14 cellular contexts compared by ENCODE assay signal in genomic region chr10:73893386-73893785, GRCh38.
"Had no signal": no experiment of that assay in that cellular context is flagged by ENCODE, and none has a peak within 500 bp of the region (broad histone marks: within the 10 kb centered on the region; RNA-seq: fewer than 3 reads in every experiment).

No MANE protein-coding gene starts in this region.

- H3K27me3 Mint-ChIP-seq: activated T-cell treated with anti-CD3 and anti-CD28 coated beads, Interleukin-2, amount 50 U/mL, for 24 hours; memory B cell; stimulated activated naive CD8-positive, alpha-beta T cell treated with anti-CD3 and anti-CD28 coated beads, Interleukin-15, Interleukin-2, amounts not matched to agents 100 ng/mL and 50 ng/mL, for 24 hours had no signal

- H3K4me3 ChIP-seq: left lung, ovary had no signal

- H3K27ac Mint-ChIP-seq: activated CD8-positive, alpha-beta memory T cell treated with anti-CD3 and anti-CD28 coated beads, Interleukin-2, amount 10 ng/mL, durations not matched to agents 7 days and 5 days; activated naive CD8-positive, alpha-beta T cell; activated T-cell treated with anti-CD3 and anti-CD28 coated beads, Interleukin-2, amount 50 U/mL, for 24 hours; memory B cell; stimulated activated naive CD8-positive, alpha-beta T cell treated with anti-CD3 and anti-CD28 coated beads, Interleukin-15, Interleukin-2, amounts not matched to agents 100 ng/mL and 50 ng/mL, for 24 hours had no signal

- H3K9me3 Mint-ChIP-seq: activated T-cell treated with anti-CD3 and anti-CD28 coated beads, Interleukin-2, amount 50 U/mL, for 24 hours; memory B cell; nephron progenitor cell; stimulated activated naive CD8-positive, alpha-beta T cell treated with anti-CD3 and anti-CD28 coated beads, Interleukin-15, Interleukin-2, amounts not matched to agents 100 ng/mL and 50 ng/mL, for 24 hours had no signal

- ATAC-seq: activated CD8-positive, alpha-beta memory T cell treated with anti-CD3 and anti-CD28 coated beads, Interleukin-2, amount 10 ng/mL, durations not matched to agents 7 days and 5 days; left lung had no signal

- H3K27me3 ChIP-seq: left lung, ovary had no signal

- DNase-seq: activated CD4-positive, alpha-beta T cell treated with anti-CD3 and anti-CD28 coated beads, Interleukin-2, amount 50 U/mL, for 4 hours; activated CD8-positive, alpha-beta memory T cell treated with anti-CD3 and anti-CD28 coated beads, Interleukin-2, amount 10 ng/mL, durations not matched to agents 7 days and 5 days; activated effector memory CD4-positive, alpha-beta T cell treated with Interleukin-2 at 50 U/mL for 16 hours; activated T-cell treated with anti-CD3 and anti-CD28 coated beads, Interleukin-2, amount 50 U/mL, for 24 hours; islet precursor cell; left lung; nephron progenitor cell; ovary; stimulated activated CD4-positive, alpha-beta T cell treated with anti-CD3 and anti-CD28 coated beads, Interleukin-4, amount 100 ng/mL, for 1 hour; stimulated activated CD8-positive, alpha-beta memory T cell treated with anti-CD3 and anti-CD28 coated beads, Interleukin-4, amount 100 ng/mL, for 48 hours; T-helper 2 cell had no signal

- H3K36me3 ChIP-seq: left lung, ovary had no signal

- H3K4me3 Mint-ChIP-seq: activated CD8-positive, alpha-beta memory T cell treated with anti-CD3 and anti-CD28 coated beads, Interleukin-2, amount 10 ng/mL, durations not matched to agents 7 days and 5 days; activated naive CD8-positive, alpha-beta T cell; activated T-cell treated with anti-CD3 and anti-CD28 coated beads, Interleukin-2, amount 50 U/mL, for 24 hours; memory B cell; nephron progenitor cell; stimulated activated naive CD8-positive, alpha-beta T cell treated with anti-CD3 and anti-CD28 coated beads, Interleukin-15, Interleukin-2, amounts not matched to agents 100 ng/mL and 50 ng/mL, for 24 hours had no signal

- H3K9me3 ChIP-seq: left lung, ovary had no signal

- H3K36me3 Mint-ChIP-seq: activated CD8-positive, alpha-beta memory T cell treated with anti-CD3 and anti-CD28 coated beads, Interleukin-2, amount 10 ng/mL, durations not matched to agents 7 days and 5 days; activated naive CD8-positive, alpha-beta T cell; memory B cell had no signal

- H3K27ac ChIP-seq: left lung, ovary had no signal
